Comparison of ENCODE assay signal across 1 cellular context in genomic region chr17:42009170-42009569, GRCh38.
TF ChIP-seq lines count a peak whose summit lies in the region.

No MANE protein-coding gene starts in this region.

TF ChIP-seq in GM23338, 12 proteins besides CTCF, POLR2A, EP300 and RAD21 (continued from another document):
- TF ChIP-seq POLR2AphosphoS5 (IDR thresholded peaks at IDR 0.05; ENCODE audit: low read depth) (no peak), NANOG (IDR thresholded peaks at IDR 0.05; ENCODE audit: borderline replicate concordance) (no peak), ETS1 (IDR thresholded peaks at IDR 0.05) (no peak), JUNB (IDR thresholded peaks at IDR 0.05; ENCODE audit: unreplicated experiment) (no peak)
